ENCODE assay signal across 1 cellular context in the genomic region with DNA sequence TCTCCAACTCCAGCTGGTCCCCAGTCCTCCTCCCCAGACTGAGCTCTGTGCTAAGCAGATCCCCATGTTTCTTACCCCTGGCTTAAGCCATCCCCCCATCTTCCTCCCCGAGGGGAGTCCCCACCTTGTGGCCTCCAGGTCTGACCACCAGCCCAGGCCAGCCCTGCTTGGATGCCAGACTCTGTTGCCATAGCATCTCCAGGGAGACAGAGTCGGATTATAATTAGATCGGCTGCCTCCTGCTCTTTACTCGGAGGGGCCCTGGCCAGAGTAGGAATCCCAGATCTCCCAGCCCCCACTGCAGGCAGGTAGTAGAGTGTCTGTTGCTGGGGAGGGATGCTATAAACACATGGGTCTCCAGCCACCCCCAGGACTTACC.
TF ChIP-seq lines count a peak whose summit lies in the region.

No MANE protein-coding gene starts in this region.

TF ChIP-seq in IMR-90, 13 proteins besides CTCF, POLR2A, EP300 and RAD21:
- TF ChIP-seq MAZ (IDR thresholded peaks at IDR 0.05; ENCODE audit: borderline replicate concordance, low read depth, low read length), result no peak
- no peak for TF ChIP-seq NFE2L2 (IDR thresholded peaks at IDR 0.05; ENCODE audit: low read depth, low read length)
- TF ChIP-seq ELK1 (IDR thresholded peaks at IDR 0.05; ENCODE audit: borderline replicate concordance, low read depth, low read length), result no peak
- TF ChIP-seq RCOR1 (IDR thresholded peaks at IDR 0.05; ENCODE audit: insufficient replicate concordance, low read length), result no peak
- TF ChIP-seq SMC3 (IDR thresholded peaks at IDR 0.05; ENCODE audit: low read depth, low read length), result no peak
- TF ChIP-seq MAFK (IDR thresholded peaks at IDR 0.05; ENCODE audit: low read depth, low read length), result no peak
- TF ChIP-seq RFX5 (IDR thresholded peaks at IDR 0.05; ENCODE audit: low read depth, low read length), result no peak
- TF ChIP-seq CHD1 (IDR thresholded peaks at IDR 0.05; ENCODE audit: low read depth, low read length), result no peak
- no peak for TF ChIP-seq FOS (IDR thresholded peaks at IDR 0.05; ENCODE audit: low read depth, low read length)
- TF ChIP-seq, protein P1, sequence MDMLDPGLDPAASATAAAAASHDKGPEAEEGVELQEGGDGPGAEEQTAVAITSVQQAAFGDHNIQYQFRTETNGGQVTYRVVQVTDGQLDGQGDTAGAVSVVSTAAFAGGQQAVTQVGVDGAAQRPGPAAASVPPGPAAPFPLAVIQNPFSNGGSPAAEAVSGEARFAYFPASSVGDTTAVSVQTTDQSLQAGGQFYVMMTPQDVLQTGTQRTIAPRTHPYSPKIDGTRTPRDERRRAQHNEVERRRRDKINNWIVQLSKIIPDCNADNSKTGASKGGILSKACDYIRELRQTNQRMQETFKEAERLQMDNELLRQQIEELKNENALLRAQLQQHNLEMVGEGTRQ (IDR thresholded peaks at IDR 0.05; ENCODE audit: low read depth, low read length), result no peak
- TF ChIP-seq MXI1 (IDR thresholded peaks at IDR 0.05; ENCODE audit: borderline replicate concordance, low read depth, low read length), result no peak
- no peak for TF ChIP-seq BHLHE40 (IDR thresholded peaks at IDR 0.05; ENCODE audit: low read depth, low read length)
- no peak for TF ChIP-seq CEBPB (IDR thresholded peaks at IDR 0.05; ENCODE audit: low read depth, low read length)
